Comparison of ENCODE assay signal across 2 cellular contexts in the genomic region with DNA sequence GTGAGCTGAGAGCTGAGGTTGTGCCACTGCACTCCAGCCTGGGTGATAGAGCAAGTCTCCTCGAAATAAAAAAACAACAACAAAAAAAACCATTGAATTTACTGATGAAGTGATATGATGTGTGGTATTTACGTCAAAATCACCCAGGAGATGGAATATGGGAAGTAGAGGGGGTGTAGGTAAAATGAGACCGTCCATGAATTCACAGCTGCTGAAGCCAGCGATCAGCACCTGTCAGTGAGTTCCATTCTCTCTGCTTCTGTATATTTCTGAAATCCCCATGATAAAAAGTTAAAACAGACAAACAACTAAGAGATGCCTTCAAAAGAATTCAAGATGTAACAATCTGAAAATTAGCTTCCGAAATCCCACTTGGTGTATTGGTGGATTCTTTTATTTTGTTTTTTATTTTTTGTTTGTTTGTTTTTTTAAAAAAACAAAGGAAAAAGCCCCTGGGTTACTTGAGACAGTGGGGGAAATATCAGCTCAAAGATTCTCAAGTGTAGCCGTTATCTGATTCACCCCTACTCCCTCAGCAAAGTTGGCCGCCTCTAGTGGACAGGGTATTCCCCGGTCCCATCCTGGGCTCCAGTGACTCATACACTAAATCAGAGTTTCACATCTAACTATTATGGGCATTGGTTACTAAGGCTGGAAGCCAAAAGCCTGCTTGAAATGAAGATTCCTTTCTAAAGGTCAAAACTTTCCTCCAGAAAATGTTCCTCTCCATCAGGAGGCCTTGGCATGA.
TF ChIP-seq lines count a peak whose summit lies in the region.

No MANE protein-coding gene starts in this region.

TF ChIP-seq in IMR-90, 13 proteins besides CTCF, POLR2A, EP300 and RAD21 (continued from another document):
- TF ChIP-seq, protein P1, sequence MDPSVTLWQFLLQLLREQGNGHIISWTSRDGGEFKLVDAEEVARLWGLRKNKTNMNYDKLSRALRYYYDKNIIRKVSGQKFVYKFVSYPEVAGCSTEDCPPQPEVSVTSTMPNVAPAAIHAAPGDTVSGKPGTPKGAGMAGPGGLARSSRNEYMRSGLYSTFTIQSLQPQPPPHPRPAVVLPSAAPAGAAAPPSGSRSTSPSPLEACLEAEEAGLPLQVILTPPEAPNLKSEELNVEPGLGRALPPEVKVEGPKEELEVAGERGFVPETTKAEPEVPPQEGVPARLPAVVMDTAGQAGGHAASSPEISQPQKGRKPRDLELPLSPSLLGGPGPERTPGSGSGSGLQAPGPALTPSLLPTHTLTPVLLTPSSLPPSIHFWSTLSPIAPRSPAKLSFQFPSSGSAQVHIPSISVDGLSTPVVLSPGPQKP (IDR thresholded peaks at IDR 0.05; ENCODE audit: borderline replicate concordance, low read depth, low read length), result no peak

TF ChIP-seq in K562, 482 proteins besides CTCF, POLR2A, EP300 and RAD21 (continued from another document and continues in another):
- TF ChIP-seq, protein P2, sequence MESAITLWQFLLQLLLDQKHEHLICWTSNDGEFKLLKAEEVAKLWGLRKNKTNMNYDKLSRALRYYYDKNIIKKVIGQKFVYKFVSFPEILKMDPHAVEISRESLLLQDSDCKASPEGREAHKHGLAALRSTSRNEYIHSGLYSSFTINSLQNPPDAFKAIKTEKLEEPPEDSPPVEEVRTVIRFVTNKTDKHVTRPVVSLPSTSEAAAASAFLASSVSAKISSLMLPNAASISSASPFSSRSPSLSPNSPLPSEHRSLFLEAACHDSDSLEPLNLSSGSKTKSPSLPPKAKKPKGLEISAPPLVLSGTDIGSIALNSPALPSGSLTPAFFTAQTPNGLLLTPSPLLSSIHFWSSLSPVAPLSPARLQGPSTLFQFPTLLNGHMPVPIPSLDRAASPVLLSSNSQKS (CRISPR knock-in tag; IDR thresholded peaks at IDR 0.05), result no peak
- TF ChIP-seq POLR2AphosphoS2 (IDR thresholded peaks at IDR 0.05; ENCODE audit: low read length) (no peak), PYGO2 (tag; IDR thresholded peaks at IDR 0.05) (no peak), GABPB1 (CRISPR knock-in tag; IDR thresholded peaks at IDR 0.05) (no peak), SP1 (CRISPR knock-in tag; IDR thresholded peaks at IDR 0.05) (no peak), HDAC8 (tag; IDR thresholded peaks at IDR 0.05) (no peak), NBN (IDR thresholded peaks at IDR 0.05; ENCODE audit: low read depth) (no peak), HDAC6 (IDR thresholded peaks at IDR 0.05; ENCODE audit: low read depth, low read length) (no peak), FOXM1 (IDR thresholded peaks at IDR 0.05; ENCODE audit: low read depth) (0 out of 2 replicates have a peak, but pooled peaks have one; percentile 12), FOXM1 (CRISPR knock-in tag; IDR thresholded peaks at IDR 0.05; ENCODE audit: low read depth) (no peak), MYC (IDR thresholded peaks at IDR 0.05; ENCODE audit: low read depth, low read length) (0 out of 2 replicates have a peak, but pooled peaks have one; percentile 17), MYC (CRISPR knock-in tag; IDR thresholded peaks at IDR 0.05; ENCODE audit: borderline replicate concordance, low read depth) (no peak), KAT8 (IDR thresholded peaks at IDR 0.05; ENCODE audit: low read depth) (no peak), PTBP1 (IDR thresholded peaks at IDR 0.05; ENCODE audit: low read depth, low read length) (no peak), RB1 (IDR thresholded peaks at IDR 0.05; ENCODE audit: low read depth) (no peak), SMAD2 (IDR thresholded peaks at IDR 0.05; ENCODE audit: low read depth, low read length) (no peak), MEIS2 (IDR thresholded peaks at IDR 0.05; ENCODE audit: partially characterized antibody) (peak; percentile 27), L3MBTL2 (IDR thresholded peaks at IDR 0.05) (no peak), TOE1 (IDR thresholded peaks at IDR 0.05; ENCODE audit: borderline replicate concordance) (no peak), TOE1 (CRISPR knock-in tag; IDR thresholded peaks at IDR 0.05; ENCODE audit: borderline replicate concordance, low read depth) (no peak), STAT5B (CRISPR knock-in tag; IDR thresholded peaks at IDR 0.05) (no peak)
- TF ChIP-seq, protein P3, sequence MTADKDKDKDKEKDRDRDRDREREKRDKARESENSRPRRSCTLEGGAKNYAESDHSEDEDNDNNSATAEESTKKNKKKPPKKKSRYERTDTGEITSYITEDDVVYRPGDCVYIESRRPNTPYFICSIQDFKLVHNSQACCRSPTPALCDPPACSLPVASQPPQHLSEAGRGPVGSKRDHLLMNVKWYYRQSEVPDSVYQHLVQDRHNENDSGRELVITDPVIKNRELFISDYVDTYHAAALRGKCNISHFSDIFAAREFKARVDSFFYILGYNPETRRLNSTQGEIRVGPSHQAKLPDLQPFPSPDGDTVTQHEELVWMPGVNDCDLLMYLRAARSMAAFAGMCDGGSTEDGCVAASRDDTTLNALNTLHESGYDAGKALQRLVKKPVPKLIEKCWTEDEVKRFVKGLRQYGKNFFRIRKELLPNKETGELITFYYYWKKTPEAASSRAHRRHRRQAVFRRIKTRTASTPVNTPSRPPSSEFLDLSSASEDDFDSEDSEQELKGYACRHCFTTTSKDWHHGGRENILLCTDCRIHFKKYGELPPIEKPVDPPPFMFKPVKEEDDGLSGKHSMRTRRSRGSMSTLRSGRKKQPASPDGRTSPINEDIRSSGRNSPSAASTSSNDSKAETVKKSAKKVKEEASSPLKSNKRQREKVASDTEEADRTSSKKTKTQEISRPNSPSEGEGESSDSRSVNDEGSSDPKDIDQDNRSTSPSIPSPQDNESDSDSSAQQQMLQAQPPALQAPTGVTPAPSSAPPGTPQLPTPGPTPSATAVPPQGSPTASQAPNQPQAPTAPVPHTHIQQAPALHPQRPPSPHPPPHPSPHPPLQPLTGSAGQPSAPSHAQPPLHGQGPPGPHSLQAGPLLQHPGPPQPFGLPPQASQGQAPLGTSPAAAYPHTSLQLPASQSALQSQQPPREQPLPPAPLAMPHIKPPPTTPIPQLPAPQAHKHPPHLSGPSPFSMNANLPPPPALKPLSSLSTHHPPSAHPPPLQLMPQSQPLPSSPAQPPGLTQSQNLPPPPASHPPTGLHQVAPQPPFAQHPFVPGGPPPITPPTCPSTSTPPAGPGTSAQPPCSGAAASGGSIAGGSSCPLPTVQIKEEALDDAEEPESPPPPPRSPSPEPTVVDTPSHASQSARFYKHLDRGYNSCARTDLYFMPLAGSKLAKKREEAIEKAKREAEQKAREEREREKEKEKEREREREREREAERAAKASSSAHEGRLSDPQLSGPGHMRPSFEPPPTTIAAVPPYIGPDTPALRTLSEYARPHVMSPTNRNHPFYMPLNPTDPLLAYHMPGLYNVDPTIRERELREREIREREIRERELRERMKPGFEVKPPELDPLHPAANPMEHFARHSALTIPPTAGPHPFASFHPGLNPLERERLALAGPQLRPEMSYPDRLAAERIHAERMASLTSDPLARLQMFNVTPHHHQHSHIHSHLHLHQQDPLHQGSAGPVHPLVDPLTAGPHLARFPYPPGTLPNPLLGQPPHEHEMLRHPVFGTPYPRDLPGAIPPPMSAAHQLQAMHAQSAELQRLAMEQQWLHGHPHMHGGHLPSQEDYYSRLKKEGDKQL (CRISPR knock-in tag; IDR thresholded peaks at IDR 0.05; ENCODE audit: borderline replicate concordance), result no peak
- TF ChIP-seq, protein P4, sequence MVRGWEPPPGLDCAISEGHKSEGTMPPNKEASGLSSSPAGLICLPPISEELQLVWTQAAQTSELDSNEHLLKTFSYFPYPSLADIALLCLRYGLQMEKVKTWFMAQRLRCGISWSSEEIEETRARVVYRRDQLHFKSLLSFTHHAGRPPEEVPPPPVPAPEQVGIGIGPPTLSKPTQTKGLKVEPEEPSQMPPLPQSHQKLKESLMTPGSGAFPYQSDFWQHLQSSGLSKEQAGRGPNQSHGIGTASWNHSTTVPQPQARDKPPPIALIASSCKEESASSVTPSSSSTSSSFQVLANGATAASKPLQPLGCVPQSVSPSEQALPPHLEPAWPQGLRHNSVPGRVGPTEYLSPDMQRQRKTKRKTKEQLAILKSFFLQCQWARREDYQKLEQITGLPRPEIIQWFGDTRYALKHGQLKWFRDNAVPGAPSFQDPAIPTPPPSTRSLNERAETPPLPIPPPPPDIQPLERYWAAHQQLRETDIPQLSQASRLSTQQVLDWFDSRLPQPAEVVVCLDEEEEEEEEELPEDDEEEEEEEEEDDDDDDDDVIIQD (CRISPR knock-in tag; IDR thresholded peaks at IDR 0.05), result no peak
- TF ChIP-seq, protein P5, sequence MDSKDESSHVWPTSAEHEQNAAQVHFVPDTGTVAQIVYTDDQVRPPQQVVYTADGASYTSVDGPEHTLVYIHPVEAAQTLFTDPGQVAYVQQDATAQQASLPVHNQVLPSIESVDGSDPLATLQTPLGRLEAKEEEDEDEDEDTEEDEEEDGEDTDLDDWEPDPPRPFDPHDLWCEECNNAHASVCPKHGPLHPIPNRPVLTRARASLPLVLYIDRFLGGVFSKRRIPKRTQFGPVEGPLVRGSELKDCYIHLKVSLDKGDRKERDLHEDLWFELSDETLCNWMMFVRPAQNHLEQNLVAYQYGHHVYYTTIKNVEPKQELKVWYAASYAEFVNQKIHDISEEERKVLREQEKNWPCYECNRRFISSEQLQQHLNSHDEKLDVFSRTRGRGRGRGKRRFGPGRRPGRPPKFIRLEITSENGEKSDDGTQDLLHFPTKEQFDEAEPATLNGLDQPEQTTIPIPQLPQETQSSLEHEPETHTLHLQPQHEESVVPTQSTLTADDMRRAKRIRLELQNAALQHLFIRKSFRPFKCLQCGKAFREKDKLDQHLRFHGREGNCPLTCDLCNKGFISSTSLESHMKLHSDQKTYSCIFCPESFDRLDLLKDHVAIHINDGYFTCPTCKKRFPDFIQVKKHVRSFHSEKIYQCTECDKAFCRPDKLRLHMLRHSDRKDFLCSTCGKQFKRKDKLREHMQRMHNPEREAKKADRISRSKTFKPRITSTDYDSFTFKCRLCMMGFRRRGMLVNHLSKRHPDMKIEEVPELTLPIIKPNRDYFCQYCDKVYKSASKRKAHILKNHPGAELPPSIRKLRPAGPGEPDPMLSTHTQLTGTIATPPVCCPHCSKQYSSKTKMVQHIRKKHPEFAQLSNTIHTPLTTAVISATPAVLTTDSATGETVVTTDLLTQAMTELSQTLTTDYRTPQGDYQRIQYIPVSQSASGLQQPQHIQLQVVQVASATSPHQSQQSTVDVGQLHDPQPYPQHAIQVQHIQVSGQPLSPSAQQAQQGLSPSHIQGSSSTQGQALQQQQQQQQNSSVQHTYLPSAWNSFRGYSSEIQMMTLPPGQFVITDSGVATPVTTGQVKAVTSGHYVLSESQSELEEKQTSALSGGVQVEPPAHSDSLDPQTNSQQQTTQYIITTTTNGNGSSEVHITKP (IDR thresholded peaks at IDR 0.05; ENCODE audit: partially characterized antibody), result peak; percentile 71
- TF ChIP-seq, protein P6, sequence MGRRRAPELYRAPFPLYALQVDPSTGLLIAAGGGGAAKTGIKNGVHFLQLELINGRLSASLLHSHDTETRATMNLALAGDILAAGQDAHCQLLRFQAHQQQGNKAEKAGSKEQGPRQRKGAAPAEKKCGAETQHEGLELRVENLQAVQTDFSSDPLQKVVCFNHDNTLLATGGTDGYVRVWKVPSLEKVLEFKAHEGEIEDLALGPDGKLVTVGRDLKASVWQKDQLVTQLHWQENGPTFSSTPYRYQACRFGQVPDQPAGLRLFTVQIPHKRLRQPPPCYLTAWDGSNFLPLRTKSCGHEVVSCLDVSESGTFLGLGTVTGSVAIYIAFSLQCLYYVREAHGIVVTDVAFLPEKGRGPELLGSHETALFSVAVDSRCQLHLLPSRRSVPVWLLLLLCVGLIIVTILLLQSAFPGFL (CRISPR knock-in tag; IDR thresholded peaks at IDR 0.05), result no peak
- TF ChIP-seq, protein P7, sequence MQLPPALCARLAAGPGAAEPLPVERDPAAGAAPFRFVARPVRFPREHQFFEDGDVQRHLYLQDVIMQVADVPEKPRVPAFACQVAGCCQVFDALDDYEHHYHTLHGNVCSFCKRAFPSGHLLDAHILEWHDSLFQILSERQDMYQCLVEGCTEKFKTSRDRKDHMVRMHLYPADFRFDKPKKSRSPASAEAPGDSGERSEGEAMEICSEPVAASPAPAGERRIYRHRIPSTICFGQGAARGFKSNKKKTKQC (CRISPR knock-in tag; IDR thresholded peaks at IDR 0.05), result no peak
- TF ChIP-seq, protein P8, sequence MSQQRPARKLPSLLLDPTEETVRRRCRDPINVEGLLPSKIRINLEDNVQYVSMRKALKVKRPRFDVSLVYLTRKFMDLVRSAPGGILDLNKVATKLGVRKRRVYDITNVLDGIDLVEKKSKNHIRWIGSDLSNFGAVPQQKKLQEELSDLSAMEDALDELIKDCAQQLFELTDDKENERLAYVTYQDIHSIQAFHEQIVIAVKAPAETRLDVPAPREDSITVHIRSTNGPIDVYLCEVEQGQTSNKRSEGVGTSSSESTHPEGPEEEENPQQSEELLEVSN (IDR thresholded peaks at IDR 0.05; ENCODE audit: borderline replicate concordance in 1 of 2, extremely low read depth in 1 of 2, insufficient read depth in 1 of 2, insufficient read length in 1 of 2, low read depth in 1 of 2, low read length in 1 of 2, poor library complexity in 1 of 2, severe bottlenecking in 1 of 2), result no peak
- TF ChIP-seq, protein P9, sequence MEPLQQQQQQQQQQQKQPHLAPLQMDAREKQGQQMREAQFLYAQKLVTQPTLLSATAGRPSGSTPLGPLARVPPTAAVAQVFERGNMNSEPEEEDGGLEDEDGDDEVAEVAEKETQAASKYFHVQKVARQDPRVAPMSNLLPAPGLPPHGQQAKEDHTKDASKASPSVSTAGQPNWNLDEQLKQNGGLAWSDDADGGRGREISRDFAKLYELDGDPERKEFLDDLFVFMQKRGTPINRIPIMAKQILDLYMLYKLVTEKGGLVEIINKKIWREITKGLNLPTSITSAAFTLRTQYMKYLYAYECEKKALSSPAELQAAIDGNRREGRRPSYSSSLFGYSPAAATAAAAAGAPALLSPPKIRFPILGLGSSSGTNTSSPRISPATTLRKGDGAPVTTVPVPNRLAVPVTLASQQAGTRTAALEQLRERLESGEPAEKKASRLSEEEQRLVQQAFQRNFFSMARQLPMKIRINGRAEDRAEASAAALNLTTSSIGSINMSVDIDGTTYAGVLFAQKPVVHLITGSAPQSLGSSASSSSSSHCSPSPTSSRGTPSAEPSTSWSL (CRISPR knock-in tag; IDR thresholded peaks at IDR 0.05; ENCODE audit: borderline replicate concordance), result no peak
- TF ChIP-seq, protein P10, sequence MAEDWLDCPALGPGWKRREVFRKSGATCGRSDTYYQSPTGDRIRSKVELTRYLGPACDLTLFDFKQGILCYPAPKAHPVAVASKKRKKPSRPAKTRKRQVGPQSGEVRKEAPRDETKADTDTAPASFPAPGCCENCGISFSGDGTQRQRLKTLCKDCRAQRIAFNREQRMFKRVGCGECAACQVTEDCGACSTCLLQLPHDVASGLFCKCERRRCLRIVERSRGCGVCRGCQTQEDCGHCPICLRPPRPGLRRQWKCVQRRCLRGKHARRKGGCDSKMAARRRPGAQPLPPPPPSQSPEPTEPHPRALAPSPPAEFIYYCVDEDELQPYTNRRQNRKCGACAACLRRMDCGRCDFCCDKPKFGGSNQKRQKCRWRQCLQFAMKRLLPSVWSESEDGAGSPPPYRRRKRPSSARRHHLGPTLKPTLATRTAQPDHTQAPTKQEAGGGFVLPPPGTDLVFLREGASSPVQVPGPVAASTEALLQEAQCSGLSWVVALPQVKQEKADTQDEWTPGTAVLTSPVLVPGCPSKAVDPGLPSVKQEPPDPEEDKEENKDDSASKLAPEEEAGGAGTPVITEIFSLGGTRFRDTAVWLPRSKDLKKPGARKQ (CRISPR knock-in tag; IDR thresholded peaks at IDR 0.05), result no peak
- TF ChIP-seq, protein P11, sequence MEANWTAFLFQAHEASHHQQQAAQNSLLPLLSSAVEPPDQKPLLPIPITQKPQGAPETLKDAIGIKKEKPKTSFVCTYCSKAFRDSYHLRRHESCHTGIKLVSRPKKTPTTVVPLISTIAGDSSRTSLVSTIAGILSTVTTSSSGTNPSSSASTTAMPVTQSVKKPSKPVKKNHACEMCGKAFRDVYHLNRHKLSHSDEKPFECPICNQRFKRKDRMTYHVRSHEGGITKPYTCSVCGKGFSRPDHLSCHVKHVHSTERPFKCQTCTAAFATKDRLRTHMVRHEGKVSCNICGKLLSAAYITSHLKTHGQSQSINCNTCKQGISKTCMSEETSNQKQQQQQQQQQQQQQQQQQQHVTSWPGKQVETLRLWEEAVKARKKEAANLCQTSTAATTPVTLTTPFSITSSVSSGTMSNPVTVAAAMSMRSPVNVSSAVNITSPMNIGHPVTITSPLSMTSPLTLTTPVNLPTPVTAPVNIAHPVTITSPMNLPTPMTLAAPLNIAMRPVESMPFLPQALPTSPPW (CRISPR knock-in tag; IDR thresholded peaks at IDR 0.05), result peak; percentile 36; the same call in 1 of the 2 replicates
